Comparison of ENCODE assay signal across 8 cellular contexts in the genomic region with DNA sequence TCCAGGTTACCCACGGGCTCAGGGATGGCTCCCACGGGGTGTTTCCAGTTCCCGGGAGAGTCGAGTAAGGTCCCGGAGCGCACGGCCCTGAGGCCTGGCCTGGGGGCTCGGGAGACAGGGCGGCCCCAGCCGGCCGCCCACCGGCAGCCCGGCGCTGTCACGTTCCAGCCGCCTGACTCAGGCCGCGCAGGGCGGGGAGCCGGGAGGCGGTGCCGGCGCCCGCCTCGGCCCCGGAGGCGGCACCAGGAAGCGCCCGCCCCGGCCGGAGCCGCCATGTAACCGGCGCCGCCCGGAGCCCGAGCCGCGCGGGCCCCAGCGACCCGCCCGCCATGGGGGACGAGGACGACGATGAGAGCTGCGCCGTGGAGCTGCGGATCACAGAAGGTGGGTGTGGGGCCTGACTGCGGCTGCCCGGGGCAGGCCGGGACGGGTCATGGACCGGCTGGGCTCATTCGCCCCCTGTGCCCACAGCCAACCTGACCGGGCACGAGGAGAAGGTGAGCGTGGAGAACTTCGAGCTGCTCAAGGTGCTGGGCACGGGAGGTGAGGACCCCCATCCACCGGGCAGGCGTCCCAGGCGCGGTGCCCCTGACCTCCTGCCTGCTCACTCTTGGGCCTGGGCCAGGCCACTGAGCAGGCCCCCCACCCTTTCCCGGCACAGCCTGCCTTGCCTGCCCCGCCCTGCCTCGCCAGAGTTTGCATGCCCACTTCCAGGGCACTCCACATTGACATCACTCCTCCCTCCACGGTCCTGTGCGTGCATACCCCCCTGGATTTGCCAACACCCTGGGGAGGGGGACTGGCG. TPM values are rescaled to one million over a fixed set of nuclear protein-coding genes. Genes with fewer than 3 reads are reported as not detected.
DNase-seq lines count a peak whose midpoint lies in the region; ATAC-seq, FAIRE-seq and TF ChIP-seq lines count a peak whose summit lies in the region.

Gene RPS6KA4, plus strand, starts transcription at position 256 of the 805 bp plus-strand sequence. Its CDS starts 74 bp downstream, at position 330.

- H3K36me3 Mint-ChIP-seq in astrocyte (ENCODE audit: low read depth, unreplicated experiment) = peaks cover 8% of the 10 kb centered on the region

- no peak for FAIRE-seq in astrocyte (lab: Jason Lieb, UNC)
- FAIRE-seq in pancreas (lab: Jason Lieb, UNC) = no peak

- H3K4me3 ChIP-seq in SJCRH30 = peak within 1 kb of the TSS; percentile 80
- peak within 1 kb of the TSS; percentile 70 for H3K4me3 ChIP-seq in astrocyte (ENCODE audit: insufficient read depth, low read depth, low read length)
- peak within 1 kb of the TSS; percentile 83 for H3K4me3 ChIP-seq in left ventricle myocardium inferior
- peak within 1 kb of the TSS; percentile 60 to 87 (median 82) for H3K4me3 ChIP-seq in pancreas

- peak within 1 kb of the TSS; percentile 69 for H3K27ac Mint-ChIP-seq in astrocyte (ENCODE audit: unreplicated experiment)

- H3K79me2 ChIP-seq in astrocyte (ENCODE audit: insufficient read depth, low read length) = peaks cover 23% of the 10 kb centered on the region

- H3K27me3 ChIP-seq in SJCRH30 = no peaks in the 10 kb centered on the region
- H3K27me3 ChIP-seq in astrocyte (ENCODE audit: insufficient read depth, low read length) = no peaks in the 10 kb centered on the region
- no peaks in the 10 kb centered on the region for H3K27me3 ChIP-seq in left ventricle myocardium inferior (ENCODE audit: low read depth)
- H3K27me3 ChIP-seq in pancreas = no peaks in the 10 kb centered on the region

- WGBS in pancreas, 2 donors = 1% methylated on average over 59 to 70 of the region's 70 CpGs

- peak within 1 kb of the TSS; percentile 92 for H3K4me3 Mint-ChIP-seq in astrocyte (ENCODE audit: unreplicated experiment)

- peaks cover 11% of the 10 kb centered on the region for H3K4me1 Mint-ChIP-seq in astrocyte (ENCODE audit: low read depth, unreplicated experiment)

- H3K9me3 ChIP-seq in SJCRH30 (replicated peaks) (no peaks in the 10 kb centered on the region), astrocyte (ENCODE audit: insufficient read depth, low read depth, low read length) (no peaks in the 10 kb centered on the region), left ventricle myocardium inferior (replicated peaks) (no peaks in the 10 kb centered on the region), pancreas (no peaks in the 10 kb centered on the region)

- peak within 1 kb of the TSS; percentile 99 for H2AFZ ChIP-seq in astrocyte (ENCODE audit: low read depth, low read length)

- TF ChIP-seq CTCF in astrocyte (IDR thresholded peaks at IDR 0.05; ENCODE audit: insufficient read depth, low read depth, low read length) (no peak), left ventricle myocardium inferior (IDR thresholded peaks at IDR 0.05; ENCODE audit: borderline replicate concordance) (peak; percentile 8), pancreas (IDR thresholded peaks at IDR 0.05) (no peak)

- intact Hi-C loops in left ventricle myocardium inferior (cut with micrococcal nuclease) (no loop called here), pancreas (cut with DNase I) (no loop called here)

- H3K4me1 ChIP-seq in SJCRH30 (peaks cover 14% of the 10 kb centered on the region; the same call in 1 of the 2 replicates), astrocyte (ENCODE audit: insufficient read depth, low read length) (peaks cover 35% of the 10 kb centered on the region), left ventricle myocardium inferior (peaks cover 48% of the 10 kb centered on the region), pancreas (peaks cover 8 to 26% (median 10%) of the 10 kb centered on the region in 3 donors)

- no peaks in the 10 kb centered on the region for H3K9me3 Mint-ChIP-seq in astrocyte (ENCODE audit: unreplicated experiment)

- peak; percentile 68 for ATAC-seq in HG03175 (IDR thresholded peaks at IDR 0.05; ENCODE audit: unreplicated experiment)
- peak; percentile 76 to 87 (median 80) for ATAC-seq in pancreas

- H3K27ac ChIP-seq in SJCRH30 = peak within 1 kb of the TSS; percentile 53; the same call in 1 of the 2 replicates
- H3K27ac ChIP-seq in astrocyte (ENCODE audit: low read depth, low read length) = peak within 1 kb of the TSS; percentile 76
- H3K27ac ChIP-seq in left ventricle myocardium inferior (replicated peaks) = peak within 1 kb of the TSS; percentile 92
- H3K27ac ChIP-seq in pancreas = peak within 1 kb of the TSS; percentile 43 to 80 (median 64)

- H3K4me2 ChIP-seq in astrocyte (ENCODE audit: low read length) = peak within 1 kb of the TSS; percentile 100

- peaks cover 21% of the 10 kb centered on the region for H4K20me1 ChIP-seq in astrocyte (ENCODE audit: insufficient read depth, low read length)

- H3K9ac ChIP-seq in astrocyte (ENCODE audit: low read length) = peak within 1 kb of the TSS; percentile 88

- H3K27me3 Mint-ChIP-seq in astrocyte (ENCODE audit: low read depth, unreplicated experiment) = no peaks in the 10 kb centered on the region

- DNase-seq in NCI-H82 (lab: John Stamatoyannopoulos, UW) = peak; percentile 53
- no peak for DNase-seq in NCI-H82 treated with DMSO at 0.1 percent for 48 hours (lab: John Stamatoyannopoulos, UW; ENCODE audit: unreplicated experiment)
- DNase-seq in SJCRH30 = peak in 1 of 2 experiments; percentile 62
- DNase-seq in astrocyte (ENCODE audit: low read depth) = peak; percentile 36
- DNase-seq in left ventricle myocardium inferior = peak; percentile 68
- peak; percentile 51 to 87 (median 68) for DNase-seq in pancreas
- DNase-seq in NCI-H446 treated with DMSO at 0.1 percent for 48 hours (lab: John Stamatoyannopoulos, UW) = no peak

- peaks cover 21% of the 10 kb centered on the region for H3K36me3 ChIP-seq in SJCRH30
- peaks cover 18% of the 10 kb centered on the region for H3K36me3 ChIP-seq in astrocyte (ENCODE audit: insufficient read depth, low read length)
- peaks cover 39% of the 10 kb centered on the region for H3K36me3 ChIP-seq in left ventricle myocardium inferior
- H3K36me3 ChIP-seq in pancreas = peaks cover 0 to 14% (median 0%) of the 10 kb centered on the region in 3 donors

RNA-seq across cellular contexts. Expression of gene RPS6KA4, which starts in this region (rescaled TPM):
- total RNA-seq in SJCRH30 (2014; rRNA removed; shearing (Covaris generic)) = 15.4 and 18.6 TPM in 2 replicates
- total RNA-seq in astrocyte (30.7 and 36.2 TPM in 2 replicates), left ventricle myocardium inferior (16.8 TPM), pancreas (10 to 100 TPM in 2 of 6 donors, 1 to 10 TPM in 4; 7.4 to 16.3 (median 9.0) TPM)
- 10 to 100 TPM; 15.4 to 18.8 TPM for polyA plus RNA-seq in pancreas

Comparison
In these comparisons a context has a peak if more than half of its experiments do, and no peak if none do; other contexts are left out.
1. DNase-seq: peak in NCI-H82 (single experiment), astrocyte (single experiment), left ventricle myocardium inferior (single experiment) and pancreas (6 of 6); none in NCI-H82 treated with DMSO at 0.1 percent for 48 hours (single experiment) and NCI-H446 treated with DMSO at 0.1 percent for 48 hours (single experiment).
2. Peak in every context shown above with its lines, with median percentiles within 50 percentile points of each other: H3K27ac ChIP-seq and H3K4me3 ChIP-seq.